Comparison of ENCODE assay signal across 25 cellular contexts in the genomic region with DNA sequence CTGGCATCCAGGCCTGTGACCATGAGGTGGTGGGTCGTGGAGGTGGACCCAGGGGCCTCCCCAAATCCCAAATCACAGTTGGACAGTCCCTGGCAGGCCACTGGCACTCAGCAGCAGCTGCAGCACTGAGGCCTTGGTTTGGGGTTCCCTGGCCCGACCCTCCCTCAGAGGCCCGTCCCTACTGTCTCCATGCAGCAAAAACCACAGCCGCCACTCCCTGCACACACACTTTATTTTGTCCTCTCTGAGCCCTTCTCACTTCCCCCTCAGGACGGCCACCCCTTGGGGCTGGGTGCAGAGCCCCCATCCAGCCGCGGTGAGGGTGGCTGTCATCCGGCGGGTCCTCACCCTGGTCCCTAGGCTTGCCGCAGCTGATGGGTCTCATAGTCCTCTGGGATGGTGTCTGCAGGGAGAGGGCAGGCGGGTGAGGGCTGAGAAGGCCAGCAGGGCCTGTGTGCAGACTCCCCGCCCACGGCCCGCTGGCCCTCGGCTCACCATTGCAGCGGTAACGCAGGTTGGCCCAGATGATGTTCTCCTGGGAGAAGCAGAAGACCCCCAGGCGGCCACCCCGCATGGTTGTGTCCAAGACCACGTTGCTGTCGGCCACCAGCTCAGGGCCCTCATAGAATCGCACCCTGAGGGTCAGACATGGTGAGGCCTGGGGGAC. TPM values are rescaled to one million over a fixed set of nuclear protein-coding genes. Genes with fewer than 3 reads are reported as not detected.
"Had no signal": no experiment of that assay in that cellular context is flagged by ENCODE, and none has a peak within 500 bp of the region (broad histone marks: within the 10 kb centered on the region; RNA-seq: fewer than 3 reads in every experiment).

No MANE protein-coding gene starts in this region.

- H3K9me3 Mint-ChIP-seq: activated B cell treated with CpG ODN at 0.5 μM for 24 hours; activated naive CD4-positive, alpha-beta T cell treated with anti-CD3 and anti-CD28 coated beads, Interleukin-2, amount 50 U/mL, for 24 hours had no signal

- DNase-seq: activated B cell treated with CpG ODN at 0.5 μM for 24 hours; activated CD4-positive, alpha-beta memory T cell treated with anti-CD3 and anti-CD28 coated beads, Interleukin-2, amount 10 ng/mL, durations not matched to agents 7 days and 5 days; activated CD4-positive, alpha-beta T cell treated with anti-CD3 and anti-CD28 coated beads for 1 hour; activated CD4-positive, alpha-beta T cell treated with anti-CD3 and anti-CD28 coated beads, Interleukin-2, amount 50 U/mL, for 1 hour; activated T-cell treated with anti-CD3 and anti-CD28 coated beads for 4 hours; activated T-cell treated with anti-CD3 and anti-CD28 coated beads, Interleukin-2, amount 50 U/mL, for 48 hours; aorta; caudate nucleus; MG63; NCI-H1105 treated with DMSO at 0.1 percent for 48 hours; NCI-H146; NCI-H1930; NCI-H2171; NCI-H2227 treated with DMSO at 0.1 percent for 48 hours; NCI-H446 treated with DMSO at 0.1 percent for 48 hours; NCI-H526; NCI-H82; SHP77 treated with DMSO at 0.1 percent for 48 hours; T-helper 17 cell; T-helper 9 cell had no signal

- ATAC-seq: Panc1, T-helper 17 cell had no signal

- H3K4me3 Mint-ChIP-seq: activated B cell treated with CpG ODN at 0.5 μM for 24 hours; activated CD4-positive, alpha-beta memory T cell treated with anti-CD3 and anti-CD28 coated beads, Interleukin-2, amount 10 ng/mL, durations not matched to agents 7 days and 5 days; activated naive CD4-positive, alpha-beta T cell treated with anti-CD3 and anti-CD28 coated beads, Interleukin-2, amount 50 U/mL, for 24 hours; T-helper 17 cell had no signal

- H3K36me3 Mint-ChIP-seq: activated naive CD4-positive, alpha-beta T cell treated with anti-CD3 and anti-CD28 coated beads, Interleukin-2, amount 50 U/mL, for 24 hours had no signal

- H3K27ac Mint-ChIP-seq: activated B cell treated with CpG ODN at 0.5 μM for 24 hours; activated CD4-positive, alpha-beta memory T cell treated with anti-CD3 and anti-CD28 coated beads, Interleukin-2, amount 10 ng/mL, durations not matched to agents 7 days and 5 days; activated naive CD4-positive, alpha-beta T cell treated with anti-CD3 and anti-CD28 coated beads, Interleukin-2, amount 50 U/mL, for 24 hours; T-helper 17 cell had no signal

RNA-seq across cellular contexts. Expression of a gene that starts 8.4 kb away (rescaled TPM):
- total RNA-seq: activated CD4-positive, alpha-beta memory T cell treated with anti-CD3 and anti-CD28 coated beads, Interleukin-2, amount 10 ng/mL, durations not matched to agents 7 days and 5 days; activated CD8-positive, alpha-beta memory T cell treated with anti-CD3 and anti-CD28 coated beads for 36 hours; cerebellum; SK-MEL-5; T-helper 17 cell had no signal
